In genomic region chr19:49677901-49678674, GRCh38 we compare ENCODE assay signal across 1 cellular context.
TF ChIP-seq lines count a peak whose summit lies in the region.

No MANE protein-coding gene starts in this region.

TF ChIP-seq in K562, 482 proteins besides CTCF, POLR2A, EP300 and RAD21 (continues in another document):
- TF ChIP-seq CAMTA2 (CRISPR knock-in tag; conservative IDR thresholded peaks at IDR 0.05) = no peak
- TF ChIP-seq LCOR (CRISPR knock-in tag; IDR thresholded peaks at IDR 0.05) = no peak
- TF ChIP-seq MED1 (CRISPR knock-in tag; IDR thresholded peaks at IDR 0.05; ENCODE audit: borderline replicate concordance) = no peak
- no peak for TF ChIP-seq NELFE (IDR thresholded peaks at IDR 0.05; ENCODE audit: insufficient read depth, insufficient read length)
- TF ChIP-seq ARID3A (IDR thresholded peaks at IDR 0.05; ENCODE audit: borderline replicate concordance, low read depth, low read length) = 0 out of 2 replicates have a peak, but pooled peaks have one; percentile 46
- TF ChIP-seq RBM22 (IDR thresholded peaks at IDR 0.05; ENCODE audit: low read depth, low read length, poor library complexity, severe bottlenecking) = no peak
- TF ChIP-seq SRSF1 (IDR thresholded peaks at IDR 0.05; ENCODE audit: low read depth, low read length) = no peak
- no peak for TF ChIP-seq ZNF740 (CRISPR knock-in tag; IDR thresholded peaks at IDR 0.05)
- peak in 1 of 2 experiments; percentile 38; a peak in 1 of 4 replicates for TF ChIP-seq ZNF740 (tag; IDR thresholded peaks at IDR 0.05)
- no peak for TF ChIP-seq HNRNPK (IDR thresholded peaks at IDR 0.05; ENCODE audit: low read depth, low read length, poor library complexity, severe bottlenecking)
- peak; percentile 3 to 43; a peak in 2 of 4 replicates for TF ChIP-seq SIN3A (IDR thresholded peaks at IDR 0.05; ENCODE audit: borderline replicate concordance in 2 of 2, control insufficient read depth in 1 of 2, low read depth in 2 of 2, low read length in 2 of 2)
- no peak for TF ChIP-seq BHLHE40 (IDR thresholded peaks at IDR 0.05; ENCODE audit: low read length)
- no peak for TF ChIP-seq ATF7 (IDR thresholded peaks at IDR 0.05)
- TF ChIP-seq MLLT1 (IDR thresholded peaks at IDR 0.05) = no peak
- peak; percentile 72; the same call in 1 of the 2 replicates for TF ChIP-seq KAT7 (CRISPR knock-in tag; IDR thresholded peaks at IDR 0.05; ENCODE audit: borderline replicate concordance)
- TF ChIP-seq ZBTB17 (CRISPR knock-in tag; IDR thresholded peaks at IDR 0.05) = no peak
- peak; percentile 47 for TF ChIP-seq SMC3 (conservative IDR thresholded peaks at IDR 0.05; ENCODE audit: insufficient read depth, low read depth, low read length)
- TF ChIP-seq HINFP (tag; conservative IDR thresholded peaks at IDR 0.05; ENCODE audit: low read depth) = no peak
- no peak for TF ChIP-seq ZMIZ1 (IDR thresholded peaks at IDR 0.05; ENCODE audit: low read depth in 2 of 2, low read length in 2 of 2)
- TF ChIP-seq RB1 (IDR thresholded peaks at IDR 0.05; ENCODE audit: low read depth) = 0 out of 2 replicates have a peak, but pooled peaks have one; percentile 12
- no peak for TF ChIP-seq HDAC6 (IDR thresholded peaks at IDR 0.05; ENCODE audit: low read depth, low read length)
- 0 out of 4 replicates have a peak, but pooled peaks of 1 of the 2 experiments have one; percentile 16 for TF ChIP-seq KDM1A (IDR thresholded peaks at IDR 0.05)
- TF ChIP-seq ZZZ3 (IDR thresholded peaks at IDR 0.05) = no peak
- TF ChIP-seq ZBTB11 (CRISPR knock-in tag; IDR thresholded peaks at IDR 0.05) = peak in 1 of 3 experiments; percentile 34; a peak in 1 of 6 replicates
- no peak for TF ChIP-seq ZNF668 (CRISPR knock-in tag; IDR thresholded peaks at IDR 0.05)
- TF ChIP-seq ZNF217 (CRISPR knock-in tag; IDR thresholded peaks at IDR 0.05) = no peak
- no peak for TF ChIP-seq ARHGAP35 (IDR thresholded peaks at IDR 0.05; ENCODE audit: partially characterized antibody)
- no peak for TF ChIP-seq BMI1 (IDR thresholded peaks at IDR 0.05; ENCODE audit: low read length)
- TF ChIP-seq CREM (IDR thresholded peaks at IDR 0.05; ENCODE audit: low read depth) = peak; percentile 50; the same call in 1 of the 2 replicates
- TF ChIP-seq ZNF347 (CRISPR knock-in tag; IDR thresholded peaks at IDR 0.05; ENCODE audit: low read depth) = no peak
- no peak for TF ChIP-seq NFE2 (IDR thresholded peaks at IDR 0.05; ENCODE audit: low read depth)
- TF ChIP-seq EGR1 (conservative IDR thresholded peaks at IDR 0.05) = peak; percentile 38; the same call in 1 of the 2 replicates
- TF ChIP-seq ARID2 (IDR thresholded peaks at IDR 0.05) = no peak
- TF ChIP-seq NR2C1 (IDR thresholded peaks at IDR 0.05) = peak; percentile 36; the same call in 1 of the 2 replicates
- peak; percentile 45 for TF ChIP-seq NR2C1 (tag; IDR thresholded peaks at IDR 0.05)
- no peak for TF ChIP-seq MEF2D (tag; conservative IDR thresholded peaks at IDR 0.05; ENCODE audit: low read depth)
- no peak for TF ChIP-seq ZNF717 (CRISPR knock-in tag; IDR thresholded peaks at IDR 0.05)
- peak; percentile 49 for TF ChIP-seq ESRRA (IDR thresholded peaks at IDR 0.05; ENCODE audit: borderline replicate concordance, low read depth)
- TF ChIP-seq HMG20A (CRISPR knock-in tag; conservative IDR thresholded peaks at IDR 0.05) = no peak
- TF ChIP-seq MTF1 (CRISPR knock-in tag; IDR thresholded peaks at IDR 0.05; ENCODE audit: borderline replicate concordance) = no peak
- peak; percentile 55; the same call in 1 of the 2 replicates for TF ChIP-seq ZNF766 (CRISPR knock-in tag; conservative IDR thresholded peaks at IDR 0.05)
- TF ChIP-seq MECOM (CRISPR knock-in tag; IDR thresholded peaks at IDR 0.05) = no peak
- peak; percentile 12; the same call in 1 of the 2 replicates for TF ChIP-seq POLR2AphosphoS5 (IDR thresholded peaks at IDR 0.05; ENCODE audit: control insufficient read depth, insufficient read depth, low read depth, low read length)
- no peak for TF ChIP-seq HMGXB4 (CRISPR knock-in tag; IDR thresholded peaks at IDR 0.05)
- no peak for TF ChIP-seq ZNF197 (CRISPR knock-in tag; IDR thresholded peaks at IDR 0.05; ENCODE audit: low read depth)
- TF ChIP-seq HIVEP1 (CRISPR knock-in tag; IDR thresholded peaks at IDR 0.05) = no peak
- no peak for TF ChIP-seq ESRRB (CRISPR knock-in tag; IDR thresholded peaks at IDR 0.05; ENCODE audit: borderline replicate concordance)
- no peak for TF ChIP-seq ELK3 (CRISPR knock-in tag; IDR thresholded peaks at IDR 0.05)
- 0 out of 2 replicates have a peak, but pooled peaks have one; percentile 19 for TF ChIP-seq SIN3B (IDR thresholded peaks at IDR 0.05; ENCODE audit: low read depth)
- TF ChIP-seq MAFG (tag; conservative IDR thresholded peaks at IDR 0.05) = no peak
